ENCODE assay signal across 25 cellular contexts in genomic region chr18:79898952-79899608, GRCh38. TPM values are rescaled to one million over a fixed set of nuclear protein-coding genes. Genes with fewer than 3 reads are reported as not detected.
DNase-seq lines count a peak whose midpoint lies in the region; ATAC-seq and TF ChIP-seq lines count a peak whose summit lies in the region.
"Had no signal": no experiment of that assay in that cellular context is flagged by ENCODE, and none has a peak within 500 bp of the region (broad histone marks: within the 10 kb centered on the region; RNA-seq: fewer than 3 reads in every experiment).

No MANE protein-coding gene starts in this region.

- no peak overlapping the region for H3K4me3 ChIP-seq in right cardiac atrium (ENCODE audit: low read length)
- H3K4me3 ChIP-seq: mucosa of descending colon, SJSA1, skin epidermis had no signal

- H3K9me3 Mint-ChIP-seq in osteocyte (ENCODE audit: unreplicated experiment) = peaks cover 27% of the 10 kb centered on the region
- H3K9me3 Mint-ChIP-seq in CD4-positive, alpha-beta T cell = peaks cover 18% of the 10 kb centered on the region

- H3K27me3 ChIP-seq in right cardiac atrium (ENCODE audit: control insufficient read depth, insufficient read depth) = no peaks in the 10 kb centered on the region
- no peaks in the 10 kb centered on the region for H3K27me3 ChIP-seq in CD4-positive, alpha-beta T cell (ENCODE audit: control insufficient read depth, insufficient read depth, low read length)
- H3K27me3 ChIP-seq: SJSA1 had no signal

- H3K4me1 Mint-ChIP-seq in T-helper 17 cell = no peaks in the 10 kb centered on the region
- no peaks in the 10 kb centered on the region for H3K4me1 Mint-ChIP-seq in osteocyte (ENCODE audit: unreplicated experiment)
- H3K4me1 Mint-ChIP-seq in CD4-positive, alpha-beta T cell (ENCODE audit: low read depth) = no peaks in the 10 kb centered on the region
- H3K4me1 Mint-ChIP-seq: activated CD4-positive, alpha-beta T cell treated with anti-CD3 and anti-CD28 coated beads for 36 hours; activated naive CD4-positive, alpha-beta T cell treated with anti-CD3 and anti-CD28 coated beads, Interleukin-2, amount 50 U/mL, for 24 hours; stimulated activated memory B cell treated with anti-CD40 and anti-IgM and Interleukin-4, amounts not matched to agents 10 μg/mL and 1 μg/mL and 100 μg/mL, for 72 hours had no signal

- no peaks in the 10 kb centered on the region for H3K4me1 ChIP-seq in right cardiac atrium (ENCODE audit: control insufficient read depth, insufficient read depth, low read length)
- H3K4me1 ChIP-seq: SJSA1 had no signal

- WGBS in right cardiac atrium = 75% methylated on average over 70 of the region's 70 CpGs

- peak overlapping the region; percentile 9 for H3K4me3 Mint-ChIP-seq in T-helper 17 cell
- no peak overlapping the region for H3K4me3 Mint-ChIP-seq in osteocyte (ENCODE audit: unreplicated experiment)
- H3K4me3 Mint-ChIP-seq in CD4-positive, alpha-beta T cell = no peak overlapping the region
- H3K4me3 Mint-ChIP-seq: activated CD4-positive, alpha-beta T cell treated with anti-CD3 and anti-CD28 coated beads for 36 hours; activated naive CD4-positive, alpha-beta T cell treated with anti-CD3 and anti-CD28 coated beads, Interleukin-2, amount 50 U/mL, for 24 hours; activated T-helper 17 cell treated with anti-CD3 and anti-CD28 coated beads, Interleukin-2, amount 50 U/mL, for 72 hours; stimulated activated memory B cell treated with anti-CD40 and anti-IgM and Interleukin-4, amounts not matched to agents 10 μg/mL and 1 μg/mL and 100 μg/mL, for 72 hours had no signal

- POLR2A ChIA-PET in CD4-positive, alpha-beta T cell (lab: Charles Lee) = no interaction called here

- H3K36me3 Mint-ChIP-seq in T-helper 17 cell (ENCODE audit: low read depth) = peaks cover 5% of the 10 kb centered on the region
- peaks cover 32% of the 10 kb centered on the region for H3K36me3 Mint-ChIP-seq in osteocyte (ENCODE audit: unreplicated experiment)
- peaks cover 34% of the 10 kb centered on the region for H3K36me3 Mint-ChIP-seq in CD4-positive, alpha-beta T cell (ENCODE audit: low read depth)

- TF ChIP-seq CTCF in osteocyte (IDR thresholded peaks at IDR 0.05) = no peak
- no peak for TF ChIP-seq CTCF in CD4-positive, alpha-beta T cell (IDR thresholded peaks at IDR 0.05)

- H3K9me3 ChIP-seq in T-helper 17 cell (ENCODE audit: control insufficient read depth, low read length, poor library complexity, severe bottlenecking) (peaks cover 13% of the 10 kb centered on the region), right cardiac atrium (ENCODE audit: control insufficient read depth, low read length) (no peaks in the 10 kb centered on the region)
- peaks cover 16% of the 10 kb centered on the region for H3K9me3 ChIP-seq in CD4-positive, alpha-beta T cell (ENCODE audit: control insufficient read depth, low read length)

- DNase-seq in D341Med (ENCODE audit: low spot score) (peak; percentile 50), T-helper 17 cell (peak in 1 of 3 donors; percentile 11), right cardiac atrium (peak in 2 of 3 donors; percentile 4 to 54), osteocyte (ENCODE audit: extremely low spot score, unreplicated experiment) (peak; percentile 79), NCI-H2196 treated with DMSO at 0.1 percent for 48 hours (lab: John Stamatoyannopoulos, UW; ENCODE audit: unreplicated experiment) (no peak), AG08395 (ENCODE audit: low spot score) (no peak)
- no peak for DNase-seq in CD4-positive, alpha-beta T cell
- DNase-seq: activated CD4-positive, alpha-beta T cell treated with anti-CD3 and anti-CD28 coated beads for 36 hours; aorta; Calu3; central memory CD4-positive, alpha-beta T cell; glutamatergic neuron; Karpas-422; MV-4-11; NCI-H510A treated with DMSO at 0.1 percent for 48 hours; stimulated activated CD4-positive, alpha-beta T cell treated with anti-CD3 and anti-CD28 coated beads, Interleukin-2, amount 100 ng/mL, for 24 hours; T-helper 1 cell had no signal

- H3K27ac Mint-ChIP-seq in T-helper 17 cell = no peak overlapping the region
- no peak overlapping the region for H3K27ac Mint-ChIP-seq in osteocyte (ENCODE audit: unreplicated experiment)
- no peak overlapping the region for H3K27ac Mint-ChIP-seq in CD4-positive, alpha-beta T cell
- H3K27ac Mint-ChIP-seq: activated CD4-positive, alpha-beta T cell treated with anti-CD3 and anti-CD28 coated beads for 36 hours; activated naive CD4-positive, alpha-beta T cell treated with anti-CD3 and anti-CD28 coated beads, Interleukin-2, amount 50 U/mL, for 24 hours; activated T-helper 17 cell treated with anti-CD3 and anti-CD28 coated beads, Interleukin-2, amount 50 U/mL, for 72 hours; stimulated activated memory B cell treated with anti-CD40 and anti-IgM and Interleukin-4, amounts not matched to agents 10 μg/mL and 1 μg/mL and 100 μg/mL, for 72 hours had no signal

- no peaks in the 10 kb centered on the region for H3K27me3 Mint-ChIP-seq in T-helper 17 cell
- H3K27me3 Mint-ChIP-seq in osteocyte (ENCODE audit: unreplicated experiment) = no peaks in the 10 kb centered on the region
- H3K27me3 Mint-ChIP-seq in CD4-positive, alpha-beta T cell = no peaks in the 10 kb centered on the region
- H3K27me3 Mint-ChIP-seq: activated CD4-positive, alpha-beta T cell treated with anti-CD3 and anti-CD28 coated beads for 36 hours; activated naive CD4-positive, alpha-beta T cell treated with anti-CD3 and anti-CD28 coated beads, Interleukin-2, amount 50 U/mL, for 24 hours; activated T-helper 17 cell treated with anti-CD3 and anti-CD28 coated beads, Interleukin-2, amount 50 U/mL, for 72 hours; stimulated activated memory B cell treated with anti-CD40 and anti-IgM and Interleukin-4, amounts not matched to agents 10 μg/mL and 1 μg/mL and 100 μg/mL, for 72 hours had no signal

- H3K27ac ChIP-seq in right cardiac atrium (ENCODE audit: low read length) = no peak overlapping the region
- no peak overlapping the region for H3K27ac ChIP-seq in CD4-positive, alpha-beta T cell (ENCODE audit: low read depth, low read length)
- H3K27ac ChIP-seq: C4-2B, SJSA1, skin epidermis had no signal

- ATAC-seq in T-helper 17 cell = no peak
- ATAC-seq in right cardiac atrium = peak; percentile 4 to 10
- no peak for ATAC-seq in CD4-positive, alpha-beta T cell (ENCODE audit: poor library complexity)
- ATAC-seq: activated CD4-positive, alpha-beta T cell treated with anti-CD3 and anti-CD28 coated beads for 36 hours; activated T-helper 17 cell treated with anti-CD3 and anti-CD28 coated beads, Interleukin-2, amount 50 U/mL, for 72 hours; mucosa of descending colon; Panc1 had no signal

- intact Hi-C loops in right cardiac atrium (cut with DNase I) = no loop called here
- intact Hi-C loops in CD4-positive, alpha-beta T cell (cut with DNase I, micrococcal nuclease) = no loop called here

- CTCF ChIA-PET in CD4-positive, alpha-beta T cell (lab: Charles Lee) = no interaction called here

RNA-seq across cellular contexts. Expression of gene SLC66A2, which starts 52.4 kb away (rescaled TPM):
- 10 to 100 TPM; 43.6 to 56.9 TPM for total RNA-seq in T-helper 17 cell
- 10 to 100 TPM; 24.7 to 40.0 (median 29.8) TPM for total RNA-seq in right cardiac atrium
- 27.0 TPM for polyA plus RNA-seq in right cardiac atrium
- total RNA-seq in osteocyte = 35.1 and 38.6 TPM in 2 replicates
- 10 to 100 TPM; 44.5 to 44.8 TPM for total RNA-seq in CD4-positive, alpha-beta T cell

Comparison
In these comparisons a context has a peak if more than half of its experiments do, and no peak if none do; other contexts are left out.
1. DNase-seq: peak in D341Med (single experiment), right cardiac atrium (2 of 3) and osteocyte (single experiment); none in NCI-H2196 treated with DMSO at 0.1 percent for 48 hours (single experiment), AG08395 (single experiment) and CD4-positive, alpha-beta T cell (0 of 10).
2. ATAC-seq: peak in right cardiac atrium (2 of 2); none in T-helper 17 cell (single experiment) and CD4-positive, alpha-beta T cell (single experiment).